16 cellular contexts compared by ENCODE assay signal in genomic region chr19:34237939-34238338, GRCh38. TPM values are rescaled to one million over a fixed set of nuclear protein-coding genes. Genes with fewer than 3 reads are reported as not detected.
DNase-seq lines count a peak whose midpoint lies in the region; ATAC-seq and TF ChIP-seq lines count a peak whose summit lies in the region.
"Had no signal": no experiment of that assay in that cellular context is flagged by ENCODE, and none has a peak within 500 bp of the region (broad histone marks: within the 10 kb centered on the region; RNA-seq: fewer than 3 reads in every experiment).

No MANE protein-coding gene starts in this region.

- peaks cover 15% of the 10 kb centered on the region; the same call in 1 of the 2 replicates for H3F3A ChIP-seq in GM23338 (replicated peaks; ENCODE audit: low read depth)

- no peaks in the 10 kb centered on the region for H3K79me2 ChIP-seq in GM23338 (replicated peaks; ENCODE audit: insufficient read depth)

- H3K4me1 ChIP-seq in GM23338 (ENCODE audit: insufficient read depth) (peaks cover 18% of the 10 kb centered on the region), HEK293 (ENCODE audit: control insufficient read depth, insufficient read depth, low read length) (peaks cover 10% of the 10 kb centered on the region), IMR-90 (ENCODE audit: control insufficient read depth, insufficient read depth, low read length) (peaks cover 14% of the 10 kb centered on the region), breast epithelium (no peaks in the 10 kb centered on the region)

- H3K9me3 Mint-ChIP-seq in GM23338, result no peaks in the 10 kb centered on the region; the same call in 2 of the 3 replicates
- no peaks in the 10 kb centered on the region for H3K9me3 Mint-ChIP-seq in central memory CD8-positive, alpha-beta T cell

- peaks cover 9% of the 10 kb centered on the region for H3K27me3 Mint-ChIP-seq in GM23338 (ENCODE audit: insufficient read depth, low read depth, poor library complexity)
- H3K27me3 Mint-ChIP-seq in central memory CD8-positive, alpha-beta T cell, result no peaks in the 10 kb centered on the region
- H3K27me3 Mint-ChIP-seq: CD4-positive, alpha-beta memory T cell had no signal

- no peak overlapping the region for H4K8ac ChIP-seq in IMR-90 (ENCODE audit: low read depth in 2 of 2, low read length in 2 of 2)

- DNase-seq in GM23338 (ENCODE audit: low spot score) (no peak), IMR-90 (no peak), DMS79 (lab: John Stamatoyannopoulos, UW) (no peak), H7 (no peak), breast epithelium (ENCODE audit: low spot score in 2 of 2) (no peak)
- DNase-seq in central memory CD8-positive, alpha-beta T cell (ENCODE audit: low spot score in 2 of 2), result no peak
- DNase-seq: 8988T; C1 segment of cervical spinal cord; Calu3; CD4-positive, alpha-beta memory T cell; COR-L47; DMS53; DND-41; HCEC 1CT had no signal

- H3K9me3 ChIP-seq in HEK293 (ENCODE audit: control insufficient read depth, insufficient read depth, low read depth, low read length) (no peaks in the 10 kb centered on the region), IMR-90 (ENCODE audit: control insufficient read depth, insufficient read depth, low read length) (no peaks in the 10 kb centered on the region), breast epithelium (no peaks in the 10 kb centered on the region)

- dilution Hi-C loops in IMR-90 (cut with HindIII; ENCODE audit: low sequenced_read_pairs, unreplicated experiment), result no loop called here

- H3K9ac ChIP-seq in IMR-90 (ENCODE audit: low read depth, low read length), result no peak overlapping the region

- H3K4me3 ChIP-seq in GM23338 (no peak overlapping the region), HEK293 (ENCODE audit: low read depth, low read length) (no peak overlapping the region), IMR-90 (ENCODE audit: insufficient read depth, low read depth, low read length) (no peak overlapping the region), H7 (ENCODE audit: insufficient read depth, low read depth, low read length) (no peak overlapping the region), breast epithelium (no peak overlapping the region)

- peaks cover 5% of the 10 kb centered on the region; the same call in 1 of the 3 replicates for H3K36me3 Mint-ChIP-seq in GM23338 (ENCODE audit: low read depth)
- H3K36me3 Mint-ChIP-seq in central memory CD8-positive, alpha-beta T cell (ENCODE audit: insufficient read depth), result peaks cover 4% of the 10 kb centered on the region

- TF ChIP-seq CTCF in GM23338 (conservative IDR thresholded peaks at IDR 0.05; ENCODE audit: low read depth in 2 of 2) (no peak), HEK293 (tag by site-specific recombination; IDR thresholded peaks at IDR 0.05) (no peak), IMR-90 (conservative IDR thresholded peaks at IDR 0.05; ENCODE audit: low read depth, low read length) (no peak), breast epithelium (IDR thresholded peaks at IDR 0.05) (no peak)

- H2AFZ ChIP-seq in GM23338 (no peak overlapping the region), IMR-90 (replicated peaks; ENCODE audit: low read length, poor library complexity) (no peak overlapping the region)

- H3K23ac ChIP-seq in IMR-90 (ENCODE audit: low read depth, low read length), result no peak overlapping the region

- H3K14ac ChIP-seq in IMR-90 (replicated peaks; ENCODE audit: low read depth, low read length), result no peak overlapping the region

- no peak overlapping the region for H2BK120ac ChIP-seq in IMR-90 (ENCODE audit: low read depth, low read length)

- ATAC-seq in GM23338 (no peak), IMR-90 (ENCODE audit: low read depth) (no peak), HG02938 (IDR thresholded peaks at IDR 0.05; ENCODE audit: unreplicated experiment) (no peak)
- no peak for ATAC-seq in central memory CD8-positive, alpha-beta T cell (replicated peaks; ENCODE audit: extremely low read depth, poor library complexity, severe bottlenecking)

- no peaks in the 10 kb centered on the region; the same call in none of the 2 replicates for H4K20me1 ChIP-seq in GM23338 (replicated peaks; ENCODE audit: insufficient read depth)
- peaks cover 15% of the 10 kb centered on the region for H4K20me1 ChIP-seq in IMR-90 (ENCODE audit: insufficient read depth, low read length)

- H3K4me2 ChIP-seq in GM23338 (0 out of 2 replicates have a peak overlapping the region, but pooled peaks have one; percentile 3), IMR-90 (ENCODE audit: low read depth, low read length) (no peak overlapping the region)

- no peak overlapping the region; the same call in 2 of the 3 replicates for H2BK15ac ChIP-seq in IMR-90 (ENCODE audit: low read depth, low read length)

- CTCF ChIA-PET in HEK293 (lab: Yijun Ruan, JAX), result interaction anchor here (0.6 to 2.0 kb wide), 4 partner anchors 17 to 460 kb away, joined by 3 to 12 read pairs (median 3); no protein-coding TSS in a partner anchor
- CTCF ChIA-PET in IMR-90 (lab: Yijun Ruan, JAX), result no interaction called here

- H3K9me1 ChIP-seq in IMR-90 (ENCODE audit: insufficient read depth, low read length), result peaks cover 15% of the 10 kb centered on the region

- no peak overlapping the region for H2BK20ac ChIP-seq in IMR-90 (ENCODE audit: low read depth, low read length)

- no peak overlapping the region for H4K5ac ChIP-seq in IMR-90 (ENCODE audit: low read depth, low read length)

- H2AK9ac ChIP-seq in IMR-90 (replicated peaks; ENCODE audit: low read depth, low read length, poor library complexity), result no peak overlapping the region

- TF ChIP-seq POLR2A in IMR-90 (IDR thresholded peaks at IDR 0.05; ENCODE audit: low read depth, low read length) (no peak), breast epithelium (IDR thresholded peaks at IDR 0.05) (no peak)

- H3K18ac ChIP-seq in IMR-90 (ENCODE audit: low read depth, low read length), result no peak overlapping the region

- 0 out of 2 replicates have a peak overlapping the region, but pooled peaks have one; percentile 1 for H2AK5ac ChIP-seq in IMR-90 (ENCODE audit: low read depth, low read length)

- in situ Hi-C loops in IMR-90 (cut with MboI; ENCODE audit: low sequenced_read_pairs), result loop anchor here (10.0 kb wide), 1 partner anchor 97 kb away; no protein-coding TSS in a partner anchor

- no TSS peak for BruUV-seq in IMR-90 (replicated peaks; lab: Mats Ljungman, UMichigan)

- H3K56ac ChIP-seq in IMR-90 (ENCODE audit: extremely low read depth, insufficient read depth, low read length), result no peak overlapping the region

- H4K91ac ChIP-seq in IMR-90 (ENCODE audit: insufficient read depth, low read depth, low read length), result no peak overlapping the region; the same call in 1 of the 2 replicates

- H3K27ac Mint-ChIP-seq in GM23338, result no peak overlapping the region
- peak overlapping the region; percentile 13 for H3K27ac Mint-ChIP-seq in central memory CD8-positive, alpha-beta T cell (ENCODE audit: low read depth)

- peaks cover 16% of the 10 kb centered on the region for H3K4me1 Mint-ChIP-seq in GM23338
- peaks cover 9% of the 10 kb centered on the region for H3K4me1 Mint-ChIP-seq in central memory CD8-positive, alpha-beta T cell

- no CpG with 5 or more reads among the region's 4 CpGs for WGBS in IMR-90 (ENCODE audit: extremely low coverage in 2 of 2, insufficient read length in 1 of 2), 2 experiments

- H3K36me3 ChIP-seq in GM23338 (ENCODE audit: insufficient read depth), result no peaks in the 10 kb centered on the region
- peaks cover 4 to 27% of the 10 kb centered on the region in 2 experiments for H3K36me3 ChIP-seq in HEK293 (ENCODE audit: control insufficient read depth in 2 of 2, insufficient read depth in 1 of 2, low read length in 2 of 2)
- no peaks in the 10 kb centered on the region for H3K36me3 ChIP-seq in IMR-90 (ENCODE audit: control insufficient read depth, insufficient read depth, low read length)
- no peaks in the 10 kb centered on the region for H3K36me3 ChIP-seq in H7 (replicated peaks; ENCODE audit: control insufficient read depth, insufficient read depth, low read length)
- H3K36me3 ChIP-seq in breast epithelium, result no peaks in the 10 kb centered on the region

- peaks cover 9 to 32% of the 10 kb centered on the region in 2 experiments; a peak in 2 of 4 replicates for H3K79me1 ChIP-seq in IMR-90 (ENCODE audit: low read depth in 1 of 2, low read length in 2 of 2)

- POLR2A ChIA-PET in HEK293 (lab: Yijun Ruan, JAX) (no interaction called here), IMR-90 (lab: Charles Lee; ENCODE audit: unreplicated experiment) (no interaction called here)

- H3K4ac ChIP-seq in IMR-90 (ENCODE audit: low read depth, low read length), result no peak overlapping the region

- no peak overlapping the region for H3K4me3 Mint-ChIP-seq in GM23338
- no peak overlapping the region for H3K4me3 Mint-ChIP-seq in central memory CD8-positive, alpha-beta T cell
- H3K4me3 Mint-ChIP-seq: CD4-positive, alpha-beta memory T cell had no signal

- H3K27ac ChIP-seq in GM23338 (ENCODE audit: low read depth) (peak overlapping the region; percentile 41; the same call in 1 of the 2 replicates), HEK293 (ENCODE audit: extremely low read depth, low read depth, low read length) (no peak overlapping the region), IMR-90 (ENCODE audit: insufficient read depth, low read length) (no peak overlapping the region), breast epithelium (no peak overlapping the region)

- H3K9me2 ChIP-seq in GM23338 (ENCODE audit: insufficient read depth), result no peaks in the 10 kb centered on the region

- no peak for TF ChIP-seq RAD21 in IMR-90 (IDR thresholded peaks at IDR 0.05; ENCODE audit: low read length)

- no peaks in the 10 kb centered on the region for H3K27me3 ChIP-seq in GM23338 (ENCODE audit: insufficient read depth)
- no peaks in the 10 kb centered on the region for H3K27me3 ChIP-seq in IMR-90 (ENCODE audit: control insufficient read depth, insufficient read depth, low read length)
- no peaks in the 10 kb centered on the region for H3K27me3 ChIP-seq in H7 (ENCODE audit: control insufficient read depth, insufficient read depth, low read length)
- H3K27me3 ChIP-seq in breast epithelium, result no peaks in the 10 kb centered on the region

- H2BK5ac ChIP-seq in IMR-90 (ENCODE audit: low read depth, low read length, poor library complexity, severe bottlenecking), result no peak overlapping the region

- intact Hi-C loops in IMR-90 (cut with micrococcal nuclease), result no loop called here
- intact Hi-C loops in breast epithelium (cut with DNase I; ENCODE audit: low total_unique reads), result no loop called here

TF ChIP-seq in GM23338, 12 proteins besides CTCF, POLR2A, EP300 and RAD21 (continues in another document):
- no peak for TF ChIP-seq ZNF114 (CRISPR knock-in tag; IDR thresholded peaks at IDR 0.05)

TF ChIP-seq in HEK293, 187 proteins besides CTCF, POLR2A, EP300 and RAD21 (continues in another document):
- peak; percentile 89 for TF ChIP-seq ZNF121 (tag by site-specific recombination; IDR thresholded peaks at IDR 0.05)

TF ChIP-seq in IMR-90, 13 proteins besides CTCF, POLR2A, EP300 and RAD21 (continues in another document):
- TF ChIP-seq BHLHE40 (IDR thresholded peaks at IDR 0.05; ENCODE audit: low read depth, low read length), result no peak

RNA-seq across cellular contexts. Expression of gene GARRE1, which starts 16.4 kb away (rescaled TPM):
- 16.0 and 19.4 TPM in 2 replicates for total RNA-seq in GM23338 (2014; rRNA removed; shearing (Covaris generic))
- 20.0 and 23.5 TPM in 2 replicates for polyA plus RNA-seq in GM23338 (2016; fragmentation: Nextera tagmentation; extraction: Ambion mirVana)
- 13.8 and 15.0 TPM in 2 replicates for total RNA-seq in IMR-90 (2012; rRNA removed)
- polyA plus RNA-seq in IMR-90 (2012; rRNA removed), result 16.9 and 21.5 TPM in 2 replicates
- polyA plus RNA-seq in IMR-90 (2012; cell fraction: cytosol; rRNA removed), result 8.9 and 11.8 TPM in 2 replicates
- 35.6 and 45.2 TPM in 2 replicates for polyA plus RNA-seq in IMR-90 (2012; cell fraction: nucleus; rRNA removed; ENCODE audit: low replicate concordance)
- 13.5 and 17.1 TPM in 2 replicates for total RNA-seq in H7 (2014; rRNA removed; shearing (Covaris generic))
- 10 to 100 TPM; 21.0 to 43.9 (median 25.2) TPM for total RNA-seq in breast epithelium
